In the genomic region with DNA sequence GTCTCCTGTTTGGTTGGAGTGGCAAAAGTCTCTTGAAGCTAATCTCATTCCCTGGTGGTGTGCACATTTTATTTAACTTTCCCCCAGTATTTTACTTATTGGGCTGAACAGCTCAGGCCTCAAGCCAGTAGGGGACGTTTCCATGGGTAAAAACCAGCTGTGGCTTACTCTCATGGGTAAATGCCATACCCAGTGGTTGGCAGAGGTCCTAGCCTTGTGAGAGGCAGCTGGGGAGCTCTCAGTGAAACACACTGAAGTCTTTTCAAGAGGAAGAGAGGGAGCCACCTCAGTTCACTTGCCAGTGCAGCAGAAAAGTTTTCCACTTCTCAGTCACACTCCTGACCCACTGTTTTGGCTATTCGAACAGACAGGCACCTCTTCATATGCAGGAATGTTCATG, we compare ENCODE assay signal across 15 cellular contexts.
DNase-seq lines count a peak whose midpoint lies in the region; ATAC-seq and TF ChIP-seq lines count a peak whose summit lies in the region.
"Had no signal": no experiment of that assay in that cellular context is flagged by ENCODE, and none has a peak within 500 bp of the region (broad histone marks: within the 10 kb centered on the region; RNA-seq: fewer than 3 reads in every experiment).

No MANE protein-coding gene starts in this region.

- no peaks in the 10 kb centered on the region for H3K36me3 ChIP-seq in endodermal cell (ENCODE audit: control insufficient read depth, insufficient read depth, low read length)
- H3K36me3 ChIP-seq: BE2C, HAP-1 had no signal

- H3K27ac ChIP-seq in endodermal cell (ENCODE audit: low read depth, low read length) = no peak overlapping the region

- DNase-seq in RPMI8226 (peak; percentile 16), fibroblast of gingiva (ENCODE audit: low read depth) (peak; percentile 1), myocyte (ENCODE audit: low read depth) (peak; percentile 82), endodermal cell (no peak), DMS153 treated with DMSO at 0.1 percent for 48 hours (lab: John Stamatoyannopoulos, UW; ENCODE audit: unreplicated experiment) (no peak)
- DNase-seq: ACHN; BE2C; C1 segment of cervical spinal cord; CD4-positive, CD25-positive, alpha-beta regulatory T cell; CD8-positive, alpha-beta memory T cell; COR-L47; DMS 273 treated with DMSO at 0.1 percent for 48 hours; GDM1 had no signal

- H3K36me3 Mint-ChIP-seq in endodermal cell (ENCODE audit: low read depth) = no peaks in the 10 kb centered on the region
- H3K36me3 Mint-ChIP-seq: CD4-positive, CD25-positive, alpha-beta regulatory T cell; CD8-positive, alpha-beta memory T cell had no signal

- ATAC-seq in GM21786 (IDR thresholded peaks at IDR 0.05; ENCODE audit: unreplicated experiment) = no peak

- no peaks in the 10 kb centered on the region for H3K27me3 ChIP-seq in endodermal cell (ENCODE audit: control insufficient read depth, insufficient read depth, low read length, poor library complexity, severe bottlenecking)
- H3K27me3 ChIP-seq: BE2C had no signal

- no peaks in the 10 kb centered on the region for H3K27me3 Mint-ChIP-seq in endodermal cell (ENCODE audit: insufficient read depth)
- H3K27me3 Mint-ChIP-seq: CD4-positive, CD25-positive, alpha-beta regulatory T cell; CD8-positive, alpha-beta memory T cell had no signal

- WGBS in endodermal cell (ENCODE audit: insufficient coverage in 1 of 2, insufficient read length in 1 of 2), 2 experiments = 86% methylated on average over 2 of the region's 2 CpGs

- no peak overlapping the region for H3K27ac Mint-ChIP-seq in endodermal cell
- H3K27ac Mint-ChIP-seq: CD4-positive, CD25-positive, alpha-beta regulatory T cell; CD8-positive, alpha-beta memory T cell had no signal

- no peak overlapping the region for H3K4me3 Mint-ChIP-seq in endodermal cell
- H3K4me3 Mint-ChIP-seq: CD4-positive, CD25-positive, alpha-beta regulatory T cell; CD8-positive, alpha-beta memory T cell had no signal

- no peaks in the 10 kb centered on the region for H3K4me1 Mint-ChIP-seq in endodermal cell
- H3K4me1 Mint-ChIP-seq: CD4-positive, CD25-positive, alpha-beta regulatory T cell; CD8-positive, alpha-beta memory T cell had no signal

- no peaks in the 10 kb centered on the region for H3K9me3 ChIP-seq in endodermal cell (ENCODE audit: control insufficient read depth, low read length)
- H3K9me3 ChIP-seq: BE2C, HAP-1 had no signal

- no peak for TF ChIP-seq CTCF in endodermal cell (conservative IDR thresholded peaks at IDR 0.05)

- H3K4me3 ChIP-seq in endodermal cell (ENCODE audit: low read length) = no peak overlapping the region
- H3K4me3 ChIP-seq: HAP-1 had no signal

- no peaks in the 10 kb centered on the region for H3K9me3 Mint-ChIP-seq in endodermal cell

- H3K4me1 ChIP-seq in endodermal cell (ENCODE audit: control insufficient read depth, insufficient read depth, low read length) = no peaks in the 10 kb centered on the region
- H3K4me1 ChIP-seq: BE2C, HAP-1 had no signal

- H3K9ac ChIP-seq in endodermal cell (ENCODE audit: extremely low read depth, low read length, poor library complexity, severe bottlenecking) = no peak overlapping the region

Comparison
In these comparisons a context has a peak if more than half of its experiments do, and no peak if none do; other contexts are left out.
1. DNase-seq: peak in RPMI8226 (single experiment), fibroblast of gingiva (single experiment) and myocyte (single experiment); none in endodermal cell (single experiment) and DMS153 treated with DMSO at 0.1 percent for 48 hours (single experiment).